Comparison of ENCODE assay signal across 27 cellular contexts in genomic region chr7:23768022-23768421, GRCh38. TPM values are rescaled to one million over a fixed set of nuclear protein-coding genes. Genes with fewer than 3 reads are reported as not detected.
"Had no signal": no experiment of that assay in that cellular context is flagged by ENCODE, and none has a peak within 500 bp of the region (broad histone marks: within the 10 kb centered on the region; RNA-seq: fewer than 3 reads in every experiment).

No MANE protein-coding gene starts in this region.

- H3K27me3 ChIP-seq: colonic mucosa, dorsolateral prefrontal cortex, esophagus muscularis mucosa, esophagus squamous epithelium, gastrocnemius medialis, gastroesophageal sphincter, heart left ventricle, heart right ventricle had no signal

- H3K4me1 ChIP-seq: colonic mucosa, esophagus muscularis mucosa, esophagus squamous epithelium, foreskin keratinocyte, gastrocnemius medialis, gastroesophageal sphincter, heart left ventricle, heart right ventricle had no signal

- H3K36me3 ChIP-seq: colonic mucosa, esophagus muscularis mucosa, esophagus squamous epithelium, gastrocnemius medialis, gastroesophageal sphincter, heart left ventricle, heart right ventricle had no signal

- DNase-seq: colonic mucosa; cortex of kidney; dermis blood vessel endothelial cell; dorsolateral prefrontal cortex; effector CD4-positive, alpha-beta T cell; effector CD8-positive, alpha-beta T cell; effector memory CD4-positive, alpha-beta T cell; effector memory CD8-positive, alpha-beta T cell; endodermal cell; esophagus squamous epithelium; foreskin fibroblast; foreskin keratinocyte; foreskin melanocyte; gastrocnemius medialis; glutamatergic neuron; head of caudate nucleus; heart left ventricle; heart right ventricle had no signal

- H3K4me3 ChIP-seq: colonic mucosa, coronary artery, dorsolateral prefrontal cortex, esophagus muscularis mucosa, esophagus squamous epithelium, gastrocnemius medialis, gastroesophageal sphincter, heart left ventricle, heart right ventricle had no signal

- ATAC-seq: effector memory CD8-positive, alpha-beta T cell; esophagus mucosa; foreskin keratinocyte; gastrocnemius medialis; gastroesophageal sphincter; heart left ventricle; heart right ventricle had no signal

- H3K27ac ChIP-seq: colonic mucosa, coronary artery, dorsolateral prefrontal cortex, epithelial cell of prostate, esophagus muscularis mucosa, esophagus squamous epithelium, foreskin keratinocyte, gastrocnemius medialis, gastroesophageal sphincter, heart left ventricle, heart right ventricle had no signal

- H3K9me3 ChIP-seq: colonic mucosa, esophagus muscularis mucosa, esophagus squamous epithelium, gastrocnemius medialis, gastroesophageal sphincter, heart left ventricle, heart right ventricle had no signal

RNA-seq across cellular contexts. Expression of gene STK31, which starts 58.0 kb away (rescaled TPM):
- total RNA-seq: fibroblast of villous mesenchyme, foreskin keratinocyte, glomerular endothelial cell had no signal
- polyA plus RNA-seq: endothelial cell of umbilical vein, fibroblast of lung had no signal
